Comparison of ENCODE assay signal across 8 cellular contexts in genomic region chr6:99349620-99350141, GRCh38. TPM values are rescaled to one million over a fixed set of nuclear protein-coding genes. Genes with fewer than 3 reads are reported as not detected.
DNase-seq lines count a peak whose midpoint lies in the region; ATAC-seq and TF ChIP-seq lines count a peak whose summit lies in the region.

Gene FAXC (minus strand): TSS chr6:99349674. CDS start chr6:99349372, 302 bp downstream.

- H3K9me3 ChIP-seq in HUES6 (ENCODE audit: control insufficient read depth, insufficient read depth, low read depth, low read length) (no peaks in the 10 kb centered on the region), endodermal cell (ENCODE audit: control insufficient read depth, low read length) (no peaks in the 10 kb centered on the region), transverse colon (no peaks in the 10 kb centered on the region)

- H3K56ac ChIP-seq in mesendoderm (ENCODE audit: low read length) = peak within 1 kb of the TSS; percentile 83

- peaks cover 17% of the 10 kb centered on the region for H3K27me3 Mint-ChIP-seq in endodermal cell (ENCODE audit: insufficient read depth)

- H3K18ac ChIP-seq in mesendoderm (ENCODE audit: low read length) = peak within 1 kb of the TSS; percentile 97

- peak within 1 kb of the TSS; percentile 94 for H3K4me3 ChIP-seq in HUES6 (ENCODE audit: low read depth, low read length)
- H3K4me3 ChIP-seq in endodermal cell (ENCODE audit: low read length) = peak within 1 kb of the TSS; percentile 85
- peak within 1 kb of the TSS; percentile 58 for H3K4me3 ChIP-seq in mesendoderm (ENCODE audit: low read length)
- H3K4me3 ChIP-seq in transverse colon = peak within 1 kb of the TSS; percentile 55 to 70 (median 66)

- peak within 1 kb of the TSS; percentile 77 for H3K4ac ChIP-seq in mesendoderm (ENCODE audit: low read depth, low read length)

- peak within 1 kb of the TSS; percentile 66 for H3K27ac Mint-ChIP-seq in endodermal cell

- H4K5ac ChIP-seq in mesendoderm (ENCODE audit: low read length) = no peak within 1 kb of the TSS

- H3K9me3 Mint-ChIP-seq in endodermal cell = no peaks in the 10 kb centered on the region

- H2BK15ac ChIP-seq in mesendoderm (replicated peaks; ENCODE audit: low read depth) = peak within 1 kb of the TSS; percentile 10

- no peak for TF ChIP-seq EP300 in transverse colon (IDR thresholded peaks at IDR 0.05; ENCODE audit: low read depth)

- H3K79me1 ChIP-seq in mesendoderm (ENCODE audit: low read length) = peaks cover 3% of the 10 kb centered on the region

- H3K36me3 ChIP-seq in HUES6 (ENCODE audit: control insufficient read depth, insufficient read depth, low read length) = no peaks in the 10 kb centered on the region
- no peaks in the 10 kb centered on the region for H3K36me3 ChIP-seq in endodermal cell (ENCODE audit: control insufficient read depth, insufficient read depth, low read length)
- no peaks in the 10 kb centered on the region for H3K36me3 ChIP-seq in mesendoderm (ENCODE audit: control insufficient read depth, insufficient read depth, low read length)
- no peaks in the 10 kb centered on the region for H3K36me3 ChIP-seq in transverse colon

- ATAC-seq in GM19372 (IDR thresholded peaks at IDR 0.05; ENCODE audit: low read depth, unreplicated experiment) = peak; percentile 47

- peaks cover 18% of the 10 kb centered on the region for H3K4me1 Mint-ChIP-seq in endodermal cell

- no peaks in the 10 kb centered on the region for H3K79me2 ChIP-seq in mesendoderm (ENCODE audit: control insufficient read depth, insufficient read depth, low read length)

- no peak within 1 kb of the TSS for H2AK5ac ChIP-seq in mesendoderm (ENCODE audit: low read length)

- WGBS in endodermal cell (ENCODE audit: insufficient coverage in 1 of 2, insufficient read length in 1 of 2), 2 experiments = 0 to 1% methylated on average over 35 to 59 of the region's 59 CpGs
- WGBS in mesendoderm (ENCODE audit: extremely low coverage, insufficient coverage, low lambda C conversion rate) = no CpG with 5 or more reads among the region's 59 CpGs
- WGBS in transverse colon (ENCODE audit: low coverage in 1 of 2), 2 donors = 1% methylated on average over 51 of the region's 59 CpGs; no CpG with 5 or more reads in 1 of the 2 donors

- H3K27me3 ChIP-seq in HUES6 (ENCODE audit: control insufficient read depth, insufficient read depth, low read length) = peaks cover 7% of the 10 kb centered on the region; the same call in 1 of the 2 replicates
- H3K27me3 ChIP-seq in endodermal cell (ENCODE audit: control insufficient read depth, insufficient read depth, low read length, poor library complexity, severe bottlenecking) = peaks cover 10% of the 10 kb centered on the region
- no peaks in the 10 kb centered on the region for H3K27me3 ChIP-seq in mesendoderm (ENCODE audit: insufficient read depth, low read length, poor library complexity)
- peaks cover 36% of the 10 kb centered on the region for H3K27me3 ChIP-seq in transverse colon

- H2BK120ac ChIP-seq in mesendoderm (ENCODE audit: low read depth, low read length) = no peak within 1 kb of the TSS

- H3K27ac ChIP-seq in HUES6 (ENCODE audit: low read depth, low read length) (peak within 1 kb of the TSS; percentile 72; the same call in 1 of the 2 replicates), endodermal cell (ENCODE audit: low read depth, low read length) (peak within 1 kb of the TSS; percentile 13), mesendoderm (ENCODE audit: low read depth, low read length) (peak within 1 kb of the TSS; percentile 77), transverse colon (peak within 1 kb of the TSS; percentile 71 to 87 (median 80))

- intact Hi-C loops in transverse colon (cut with DNase I; ENCODE audit: low total_unique reads) = no loop called here

- H3K23ac ChIP-seq in mesendoderm (ENCODE audit: low read length) = no peak within 1 kb of the TSS

- peak within 1 kb of the TSS; percentile 69 for H4K8ac ChIP-seq in mesendoderm (ENCODE audit: low read depth, low read length)

- DNase-seq in Caki2 (ENCODE audit: low read depth) (peak; percentile 75), SK-MEL-5 (ENCODE audit: low read depth, low spot score) (peak; percentile 42), endodermal cell (peak; percentile 89), mesendoderm (peak; percentile 80), transverse colon (peak; percentile 29), pons (ENCODE audit: low spot score) (no peak)

- TF ChIP-seq POLR2A in transverse colon (IDR thresholded peaks at IDR 0.05) = no peak

- no peaks in the 10 kb centered on the region for H3K36me3 Mint-ChIP-seq in endodermal cell (ENCODE audit: low read depth)

- no peak within 1 kb of the TSS for H2BK5ac ChIP-seq in mesendoderm (ENCODE audit: low read length)

- H3K9ac ChIP-seq in HUES6 (ENCODE audit: low read length) = peak within 1 kb of the TSS; percentile 92
- peak within 1 kb of the TSS; percentile 53 for H3K9ac ChIP-seq in endodermal cell (ENCODE audit: extremely low read depth, low read length, poor library complexity, severe bottlenecking)
- peak within 1 kb of the TSS; percentile 60 for H3K9ac ChIP-seq in mesendoderm (ENCODE audit: low read length)

- TF ChIP-seq CTCF in endodermal cell (conservative IDR thresholded peaks at IDR 0.05) (peak; percentile 68), transverse colon (IDR thresholded peaks at IDR 0.05) (peak in 4 of 5 experiments; percentile 17 to 30 (median 24))

- H3K4me1 ChIP-seq in HUES6 (ENCODE audit: control insufficient read depth, insufficient read depth, low read length) (peaks cover 30% of the 10 kb centered on the region), endodermal cell (ENCODE audit: control insufficient read depth, insufficient read depth, low read length) (no peaks in the 10 kb centered on the region), mesendoderm (ENCODE audit: control insufficient read depth, low read depth, low read length) (peaks cover 5% of the 10 kb centered on the region), transverse colon (peaks cover 0 to 13% (median 4%) of the 10 kb centered on the region in 4 donors)

- peak within 1 kb of the TSS; percentile 72 for H3K4me3 Mint-ChIP-seq in endodermal cell

- in situ Hi-C loops in Caki2 (cut with HindIII; ENCODE audit: low pct_unique_long_range_greater_than_20kb, low sequenced_read_pairs) (no loop called here), SK-MEL-5 (cut with HindIII; ENCODE audit: low pct_unique_long_range_greater_than_20kb, low sequenced_read_pairs) (no loop called here), transverse colon (cut with MboI; ENCODE audit: low pct_ligation_motif_present in 1 of 4, low pct_unique_long_range_greater_than_20kb in 1 of 4, low sequenced_read_pairs in 3 of 4) (no loop called here)

- peak within 1 kb of the TSS; percentile 76 for H3K4me2 ChIP-seq in mesendoderm (ENCODE audit: low read length)

RNA-seq across cellular contexts. Expression of gene FAXC, which starts in this region (rescaled TPM):
- total RNA-seq in Caki2 (2014; rRNA removed; shearing (Covaris generic); ENCODE audit: low replicate concordance) = 8.5 and 16.0 TPM in 2 replicates
- total RNA-seq in SK-MEL-5 (2014; rRNA removed; shearing (Covaris generic)) = 26.0 and 27.7 TPM in 2 replicates
- polyA plus RNA-seq in SK-MEL-5 (2015; cell fraction: cytosol; rRNA removed) = 36.7 and 37.4 TPM in 2 replicates
- 32.7 and 44.3 TPM in 2 replicates for polyA plus RNA-seq in SK-MEL-5 (2015; cell fraction: nucleus; rRNA removed)
- total RNA-seq in endodermal cell = 10 to 100 TPM in 1 of 2 donors, 1 to 10 TPM in 1; 8.8 to 19.5 TPM
- 15.1 TPM for polyA plus RNA-seq in endodermal cell (2013, experiment 1 of 2)
- 12.5 TPM for polyA plus RNA-seq in endodermal cell (2013, experiment 2 of 2)
- 12.4 TPM for polyA plus RNA-seq in mesendoderm (2013, experiment 1 of 2)
- polyA plus RNA-seq in mesendoderm (2013, experiment 2 of 2) = 13.4 TPM
- 100 to 1,000 TPM in 1 of 4 donors, 1 to 10 TPM in 2, under 1 TPM in 1; 0.75 to 285 (median 7.1) TPM for total RNA-seq in transverse colon

Comparison
In these comparisons a context has a peak if more than half of its experiments do, and no peak if none do; other contexts are left out.
1. H3K27ac ChIP-seq: peak in every context shown above with its lines; median percentile 80 in transverse colon; 77 in mesendoderm; 72 in HUES6; 13 in endodermal cell.